ENCODE assay signal across 9 cellular contexts in the genomic region with DNA sequence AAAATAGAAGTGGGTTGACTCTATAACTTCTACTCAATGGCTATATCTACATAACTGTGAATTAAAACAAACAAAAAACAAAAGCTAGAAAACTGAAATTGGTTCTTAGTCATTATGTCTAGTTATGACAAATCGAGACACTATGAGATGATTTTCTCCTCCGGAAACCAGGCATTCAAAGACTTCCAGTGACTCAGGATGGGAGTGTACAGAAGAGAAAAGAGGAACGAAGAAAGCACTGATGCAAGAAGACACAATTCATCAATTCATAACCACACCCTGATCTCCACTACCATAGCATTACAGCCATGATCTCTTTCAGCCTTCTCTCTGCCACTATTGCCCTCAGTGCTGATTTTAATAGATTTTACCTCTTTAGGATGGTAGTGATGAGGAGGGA.
A peak's percentile ranks its signal among the peaks of the same experiment; 100 is the strongest.
DNase-seq lines count a peak whose midpoint lies in the region; ATAC-seq and TF ChIP-seq lines count a peak whose summit lies in the region.
"Had no signal": no experiment of that assay in that cellular context is flagged by ENCODE, and none has a peak within 500 bp of the region (broad histone marks: within the 10 kb centered on the region; RNA-seq: fewer than 3 reads in every experiment).

No MANE protein-coding gene starts in this region.

- H3K9me3 Mint-ChIP-seq in progenitor cell of endocrine pancreas (ENCODE audit: low read depth): peaks cover 20% of the 10 kb centered on the region

- H3K4me1 Mint-ChIP-seq in progenitor cell of endocrine pancreas (ENCODE audit: low read depth): no peaks in the 10 kb centered on the region

- H3K27me3 Mint-ChIP-seq in progenitor cell of endocrine pancreas: no peaks in the 10 kb centered on the region

- no peak overlapping the region for H3K27ac Mint-ChIP-seq in progenitor cell of endocrine pancreas

- H3K4me3 Mint-ChIP-seq in progenitor cell of endocrine pancreas (ENCODE audit: low read depth): no peak overlapping the region

- ATAC-seq in GM18508 (IDR thresholded peaks at IDR 0.05; ENCODE audit: insufficient read depth, unreplicated experiment) (peak; percentile 99), HG02642 (IDR thresholded peaks at IDR 0.05; ENCODE audit: poor library complexity, unreplicated experiment) (peak; percentile 99)

- DNase-seq in NAMALWA (ENCODE audit: low spot score) (peak; percentile 14), glomerular endothelial cell (ENCODE audit: extremely low read depth, low read depth, low spot score) (peak; percentile 9), iPS-NIHi11 (ENCODE audit: low spot score) (no peak), NCI-H2081 treated with DMSO at 0.1 percent for 48 hours (lab: John Stamatoyannopoulos, UW) (no peak), cerebellar nuclear complex (lab: John Stamatoyannopoulos, UW) (no peak), progenitor cell of endocrine pancreas (ENCODE audit: low spot score, unreplicated experiment) (no peak)
- DNase-seq: transverse colon had no signal

- no peaks in the 10 kb centered on the region for H3K36me3 Mint-ChIP-seq in progenitor cell of endocrine pancreas (ENCODE audit: insufficient read depth)

- TF ChIP-seq CTCF in progenitor cell of endocrine pancreas (IDR thresholded peaks at IDR 0.05; ENCODE audit: unreplicated experiment): no peak

Comparison
In these comparisons a context has a peak if more than half of its experiments do, and no peak if none do; other contexts are left out.
1. DNase-seq: peak in NAMALWA (single experiment) and glomerular endothelial cell (single experiment); none in iPS-NIHi11 (single experiment), NCI-H2081 treated with DMSO at 0.1 percent for 48 hours (single experiment), cerebellar nuclear complex (0 of 2) and progenitor cell of endocrine pancreas (single experiment).